Comparison of ENCODE assay signal across 11 cellular contexts in genomic region chr17:72802726-72803125, GRCh38.
"Had no signal": no experiment of that assay in that cellular context is flagged by ENCODE, and none has a peak within 500 bp of the region (broad histone marks: within the 10 kb centered on the region; RNA-seq: fewer than 3 reads in every experiment).

No MANE protein-coding gene starts in this region.

- ATAC-seq: GM23338, HCT116 had no signal

- H3K9ac ChIP-seq: GM23248 had no signal

- H3K4me2 ChIP-seq: GM23338 had no signal

- DNase-seq: GM23248, GOT3, H7, H9, HCEC 1CT, HFFc6 had no signal

- H3K4me1 ChIP-seq: HAP-1 had no signal

- H3K4me3 ChIP-seq: GM23248, GM23338, HAP-1 had no signal

- H2AFZ ChIP-seq: GM23248, GM23338 had no signal

- H3K36me3 ChIP-seq: HAP-1 had no signal

- FAIRE-seq: H1, H54 had no signal

- H3K27ac ChIP-seq: GM23248 had no signal

- H3K9me3 ChIP-seq: HAP-1 had no signal
